1 cellular context compared by ENCODE assay signal in genomic region chr1:997728-998050, GRCh38.
TF ChIP-seq lines count a peak whose summit lies in the region.

No MANE protein-coding gene starts in this region.

TF ChIP-seq in HEK293, 187 proteins besides CTCF, POLR2A, EP300 and RAD21 (continued from another document):
- TF ChIP-seq ZBTB10 (tag by site-specific recombination; IDR thresholded peaks at IDR 0.05): peak; percentile 98
- peak; percentile 90 for TF ChIP-seq GLIS1 (tag by site-specific recombination; IDR thresholded peaks at IDR 0.05)
- peak; percentile 95; the same call in 1 of the 2 replicates for TF ChIP-seq ZIC2 (tag by site-specific recombination; IDR thresholded peaks at IDR 0.05)
- 0 out of 2 replicates have a peak, but pooled peaks have one; percentile 13 for TF ChIP-seq ZNF837 (tag by site-specific recombination; IDR thresholded peaks at IDR 0.05)
TF ChIP-seq in HEK293: peak in this region for 8.
